In genomic region chr12:62604373-62604772, GRCh38 we compare ENCODE assay signal across 8 cellular contexts.
A peak's percentile ranks its signal among the peaks of the same experiment; 100 is the strongest.
DNase-seq lines count a peak whose midpoint lies in the region; ATAC-seq and TF ChIP-seq lines count a peak whose summit lies in the region.

No MANE protein-coding gene starts in this region.

- DNase-seq in HCT116 (ENCODE audit: low read depth, low spot score), result no peak
- DNase-seq in WERI-Rb-1, result no peak
- no peak for DNase-seq in glutamatergic neuron
- no peak for DNase-seq in smooth muscle cell (lab: John Stamatoyannopoulos, UW; ENCODE audit: unreplicated experiment)
- no peak for DNase-seq in lower leg skin (ENCODE audit: low spot score in 2 of 2)
- no peak for DNase-seq in substantia nigra (lab: John Stamatoyannopoulos, UW)

- POLR2A ChIA-PET in HCT116 (lab: Charles Lee), result no interaction called here

- H3K79me2 ChIP-seq in HCT116 (ENCODE audit: insufficient read depth, low read length) (peaks cover 26% of the 10 kb centered on the region), smooth muscle cell (ENCODE audit: low read depth) (peaks cover 49% of the 10 kb centered on the region)

- intact Hi-C loops in HCT116 (cut with micrococcal nuclease), result loop anchor here (10.0 kb wide), 1 partner anchor 340 kb away; the partner anchor contains the start of gene USP15
- intact Hi-C loops in lower leg skin (cut with DNase I; ENCODE audit: low total_unique reads), result loop anchor here (10.0 kb wide), 1 partner anchor 130 kb away; no protein-coding TSS in a partner anchor

- no peak for TF ChIP-seq CTCF in HCT116 (IDR thresholded peaks at IDR 0.05 in 2 of 3, conservative IDR thresholded peaks at IDR 0.05 in 1 of 3; ENCODE audit: borderline replicate concordance in 1 of 3, insufficient read depth in 1 of 3, low read depth in 2 of 3, low read length in 2 of 3)
- no peak for TF ChIP-seq CTCF in WERI-Rb-1 (IDR thresholded peaks at IDR 0.05; ENCODE audit: low read depth, low read length)
- no peak for TF ChIP-seq CTCF in glutamatergic neuron (IDR thresholded peaks at IDR 0.05; ENCODE audit: partially characterized antibody, unreplicated experiment)
- TF ChIP-seq CTCF in smooth muscle cell (IDR thresholded peaks at IDR 0.05; ENCODE audit: borderline replicate concordance, insufficient read depth, poor library complexity, severe bottlenecking), result no peak
- TF ChIP-seq CTCF in lower leg skin (IDR thresholded peaks at IDR 0.05), result no peak

- no peak for ATAC-seq in HCT116
- no peak for ATAC-seq in HG02623 (IDR thresholded peaks at IDR 0.05; ENCODE audit: unreplicated experiment)
- ATAC-seq in GM21515 (IDR thresholded peaks at IDR 0.05; ENCODE audit: unreplicated experiment), result no peak

- peaks cover 10% of the 10 kb centered on the region for H3K27me3 Mint-ChIP-seq in glutamatergic neuron (ENCODE audit: unreplicated experiment)

- H3K9me3 Mint-ChIP-seq in glutamatergic neuron (ENCODE audit: unreplicated experiment), result peaks cover 10% of the 10 kb centered on the region

- peak overlapping the region; percentile 89 for H3K27ac Mint-ChIP-seq in glutamatergic neuron (ENCODE audit: unreplicated experiment)

- peaks cover 11 to 36% of the 10 kb centered on the region in 2 experiments for H3K4me1 ChIP-seq in HCT116 (ENCODE audit: control insufficient read depth in 1 of 2, insufficient read depth in 2 of 2, low read length in 2 of 2)
- peaks cover 28% of the 10 kb centered on the region for H3K4me1 ChIP-seq in smooth muscle cell (ENCODE audit: low read depth)

- H2AFZ ChIP-seq in HCT116 (ENCODE audit: low read depth, low read length, poor library complexity, severe bottlenecking) (no peak overlapping the region), smooth muscle cell (ENCODE audit: low read depth) (no peak overlapping the region)

- RAD21 ChIA-PET in HCT116 (lab: Charles Lee; ENCODE audit: low non-redundant PET in 1 of 2, low total read pairs in 2 of 2, uncharacterized antibody in 2 of 2, unreplicated experiment in 2 of 2), result no interaction called here

- H3F3A ChIP-seq in smooth muscle cell (ENCODE audit: low read depth), result peaks cover 7% of the 10 kb centered on the region

- peak overlapping the region; percentile 93 for H3K4me3 Mint-ChIP-seq in glutamatergic neuron (ENCODE audit: unreplicated experiment)

- CTCF ChIA-PET in HCT116 (lab: Charles Lee), result interaction anchor here (1.7 kb wide), 1 partner anchor 193 kb away, joined by 3 read pairs; no protein-coding TSS in a partner anchor

- H4K20me1 ChIP-seq in HCT116 (ENCODE audit: insufficient read depth) (no peaks in the 10 kb centered on the region), smooth muscle cell (ENCODE audit: low read depth) (peaks cover 50% of the 10 kb centered on the region)

- H3K36me3 ChIP-seq in HCT116 (ENCODE audit: control insufficient read depth in 1 of 2, insufficient read depth in 2 of 2, low read length in 2 of 2) (no peaks in the 10 kb centered on the region), WERI-Rb-1 (peaks cover 4% of the 10 kb centered on the region; the same call in 1 of the 2 replicates), smooth muscle cell (ENCODE audit: low read depth) (no peaks in the 10 kb centered on the region)

- TF ChIP-seq RAD21 in HCT116 (IDR thresholded peaks at IDR 0.05; ENCODE audit: low read depth), result no peak

- H3K27me3 ChIP-seq in HCT116 (ENCODE audit: insufficient read depth, low read length) (no peaks in the 10 kb centered on the region), WERI-Rb-1 (ENCODE audit: insufficient read depth, low read depth, severe bottlenecking) (no peaks in the 10 kb centered on the region), smooth muscle cell (ENCODE audit: low read depth) (no peaks in the 10 kb centered on the region)

- H3K9ac ChIP-seq in HCT116 (ENCODE audit: low read length) (peak overlapping the region; percentile 93), smooth muscle cell (ENCODE audit: low read depth) (peak overlapping the region; percentile 99)

- H3K4me1 Mint-ChIP-seq in glutamatergic neuron (ENCODE audit: low read depth, unreplicated experiment), result peaks cover 14% of the 10 kb centered on the region

- WGBS in smooth muscle cell (ENCODE audit: low lambda C conversion rate), result 28% methylated on average over 1 of the region's 1 CpG
- 39 to 44% methylated on average over 1 of the region's 1 CpG for WGBS in lower leg skin, 2 donors

- TF ChIP-seq POLR2A in HCT116 (IDR thresholded peaks at IDR 0.05; ENCODE audit: borderline replicate concordance, extremely low read depth, insufficient read depth, insufficient read length), result no peak
- TF ChIP-seq POLR2A in lower leg skin (IDR thresholded peaks at IDR 0.05), result no peak

- H3K4me3 ChIP-seq in HCT116 (replicated peaks in 1 of 2; ENCODE audit: low read depth in 1 of 2, low read length in 2 of 2) (peak overlapping the region; percentile 72 to 79), WERI-Rb-1 (ENCODE audit: low read depth, low read length) (peak overlapping the region; percentile 81), smooth muscle cell (peak overlapping the region; percentile 90), lower leg skin (ENCODE audit: low read depth, poor library complexity, severe bottlenecking) (no peak overlapping the region)

- H3K9me3 ChIP-seq in HCT116 (ENCODE audit: control insufficient read depth in 1 of 2, insufficient read depth in 1 of 2, low read depth in 1 of 2, low read length in 2 of 2), result no peaks in the 10 kb centered on the region
- no peaks in the 10 kb centered on the region for H3K9me3 ChIP-seq in WERI-Rb-1 (ENCODE audit: severe bottlenecking)
- H3K9me3 ChIP-seq in smooth muscle cell (replicated peaks; ENCODE audit: low read depth), result no peaks in the 10 kb centered on the region

- no TSS peak for BruUV-seq in HCT116 (replicated peaks; lab: Mats Ljungman, UMichigan)

- H3K4me2 ChIP-seq in HCT116 (ENCODE audit: low read length) (peak overlapping the region; percentile 91), smooth muscle cell (peak overlapping the region; percentile 98)

- H3K27ac ChIP-seq in HCT116 (ENCODE audit: low read depth, low read length) (no peak overlapping the region; the same call in 1 of the 2 replicates), WERI-Rb-1 (peak overlapping the region; percentile 97), smooth muscle cell (ENCODE audit: low read depth) (peak overlapping the region; percentile 100), substantia nigra (ENCODE audit: low read depth, low read length, poor library complexity, severe bottlenecking) (no peak overlapping the region)

- H3K9me2 ChIP-seq in HCT116 (ENCODE audit: insufficient read depth), result no peaks in the 10 kb centered on the region

- no peaks in the 10 kb centered on the region for H3K36me3 Mint-ChIP-seq in glutamatergic neuron (ENCODE audit: unreplicated experiment)

TF ChIP-seq in HCT116, 20 proteins besides CTCF, POLR2A, EP300 and RAD21:
- no peak for TF ChIP-seq FOSL1 (IDR thresholded peaks at IDR 0.05; ENCODE audit: low read depth)
- no peak for TF ChIP-seq YY1 (IDR thresholded peaks at IDR 0.05; ENCODE audit: extremely low read depth, insufficient replicate concordance, low read depth, low read length)
- no peak for TF ChIP-seq SRF (IDR thresholded peaks at IDR 0.05; ENCODE audit: low read depth)
- no peak for TF ChIP-seq CBX3 (IDR thresholded peaks at IDR 0.05; ENCODE audit: low read depth)
- no peak for TF ChIP-seq CEBPB (IDR thresholded peaks at IDR 0.05; ENCODE audit: low read depth)
- TF ChIP-seq ELF1 (IDR thresholded peaks at IDR 0.05; ENCODE audit: borderline replicate concordance, low read depth), result no peak
- TF ChIP-seq MAX (IDR thresholded peaks at IDR 0.05), result no peak
- TF ChIP-seq POLR2AphosphoS5 (IDR thresholded peaks at IDR 0.05; ENCODE audit: low read depth, low read length), result no peak
- no peak for TF ChIP-seq TCF7L2 (IDR thresholded peaks at IDR 0.05; ENCODE audit: borderline replicate concordance, extremely low read depth, insufficient read depth, insufficient read length)
- no peak for TF ChIP-seq EGR1 (IDR thresholded peaks at IDR 0.05; ENCODE audit: low read depth)
- TF ChIP-seq JUND (IDR thresholded peaks at IDR 0.05), result no peak
- TF ChIP-seq ZFX (IDR thresholded peaks at IDR 0.05), result no peak
- no peak for TF ChIP-seq EZH2 (IDR thresholded peaks at IDR 0.05)
- TF ChIP-seq EZH2phosphoT487 (IDR thresholded peaks at IDR 0.05; ENCODE audit: borderline replicate concordance), result no peak

Comparison
In these comparisons a context has a peak if more than half of its experiments do, and no peak if none do; other contexts are left out.
1. H3K27ac ChIP-seq: peak in WERI-Rb-1 (single experiment) and smooth muscle cell (single experiment); none in HCT116 (single experiment) and substantia nigra (single experiment).